8 cellular contexts compared by ENCODE assay signal in the genomic region with DNA sequence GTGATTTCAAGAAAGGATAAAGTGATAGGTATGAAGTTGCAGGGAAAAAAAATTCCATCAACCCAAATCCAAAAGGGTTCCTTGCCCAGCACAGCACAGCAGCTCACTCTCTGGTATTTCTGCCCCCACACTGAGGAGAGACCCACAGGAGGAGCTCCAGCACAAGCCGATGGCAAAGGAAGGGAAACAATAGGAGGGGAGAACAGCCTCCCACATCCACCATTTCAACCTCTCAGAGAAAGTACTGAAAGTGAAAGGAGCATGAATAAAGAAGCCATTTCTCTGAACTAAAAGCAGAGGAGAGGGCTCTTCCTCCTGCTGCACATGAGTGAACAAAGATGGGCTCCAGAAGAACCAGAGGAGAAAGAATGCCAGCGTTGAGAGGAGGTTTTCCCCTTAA. TPM values are rescaled to one million over a fixed set of nuclear protein-coding genes. Genes with fewer than 3 reads are reported as not detected.
DNase-seq lines count a peak whose midpoint lies in the region; ATAC-seq and TF ChIP-seq lines count a peak whose summit lies in the region.

No MANE protein-coding gene starts in this region.

- no peak for ATAC-seq in HG03135 (IDR thresholded peaks at IDR 0.05; ENCODE audit: unreplicated experiment)

- H3K27me3 Mint-ChIP-seq in Calu3 (ENCODE audit: unreplicated experiment) = no peaks in the 10 kb centered on the region

- intact Hi-C loops in Calu3 (cut with micrococcal nuclease; ENCODE audit: unreplicated experiment) = no loop called here

- DNase-seq in Calu3 (no peak), HuH-7 (ENCODE audit: low spot score) (peak; percentile 13), choroid plexus epithelial cell (ENCODE audit: low read depth) (peak; percentile 69), dedifferentiated amniotic fluid mesenchymal stem cell (ENCODE audit: extremely low spot score) (no peak), epidermal melanocyte (ENCODE audit: insufficient read length, low spot score) (no peak), NCI-H526 treated with DMSO at 0.1 percent for 48 hours (lab: John Stamatoyannopoulos, UW) (no peak)

- no peaks in the 10 kb centered on the region for H3K9me3 ChIP-seq in muscle layer of duodenum (ENCODE audit: control insufficient read depth in 1 of 2, low read length in 2 of 2)

- peak overlapping the region; percentile 39 for H3K4me3 Mint-ChIP-seq in Calu3 (ENCODE audit: low read depth, unreplicated experiment)

- peaks cover 6 to 24% of the 10 kb centered on the region in 2 donors for H3K4me1 ChIP-seq in muscle layer of duodenum (ENCODE audit: control insufficient read depth in 1 of 2, insufficient read depth in 2 of 2, low read length in 2 of 2)

- peaks cover 35% of the 10 kb centered on the region for H3K4me1 Mint-ChIP-seq in Calu3 (ENCODE audit: low read depth, unreplicated experiment)

- no peaks in the 10 kb centered on the region for H3K27me3 ChIP-seq in muscle layer of duodenum (ENCODE audit: low read depth, low read length)

- H3K27ac Mint-ChIP-seq in Calu3 (ENCODE audit: unreplicated experiment) = peak overlapping the region; percentile 41

- H3K36me3 Mint-ChIP-seq in Calu3 (ENCODE audit: insufficient read depth, unreplicated experiment) = peaks cover 13% of the 10 kb centered on the region

- CTCF ChIA-PET in Calu3 (lab: Charles Lee) = interaction anchor here (0.6 to 1.1 kb wide), 5 partner anchors 22 to 263 kb away, joined by 3 to 10 read pairs (median 5); partner anchors contain the start of gene ZSWIM6

- H3K4me3 ChIP-seq in choroid plexus epithelial cell (ENCODE audit: low read depth, low read length) = no peak overlapping the region
- H3K4me3 ChIP-seq in muscle layer of duodenum (ENCODE audit: low read depth in 1 of 2, low read length in 2 of 2) = peak overlapping the region in 1 of 2 donors; percentile 26

- BruUV-seq in Calu3 (replicated peaks; lab: Mats Ljungman, UMichigan) = no TSS peak

- TF ChIP-seq CTCF in Calu3 (IDR thresholded peaks at IDR 0.05; ENCODE audit: unreplicated experiment) (no peak), choroid plexus epithelial cell (conservative IDR thresholded peaks at IDR 0.05; ENCODE audit: low read depth, low read length) (peak; percentile 59)

- no peaks in the 10 kb centered on the region for H3K36me3 ChIP-seq in muscle layer of duodenum (ENCODE audit: control insufficient read depth in 1 of 2, insufficient read depth in 2 of 2, low read length in 2 of 2)

- H3K9me3 Mint-ChIP-seq in Calu3 (ENCODE audit: low read depth, unreplicated experiment) = no peaks in the 10 kb centered on the region

- peak overlapping the region; percentile 10 for H3K27ac ChIP-seq in muscle layer of duodenum (ENCODE audit: low read length)

RNA-seq across cellular contexts. Expression of gene ZSWIM6, which starts 54.9 kb away (rescaled TPM):
- 13.2 and 14.7 TPM in 2 replicates for total RNA-seq in Calu3 (2022)

Comparison
In these comparisons a context has a peak if more than half of its experiments do, and no peak if none do; other contexts are left out.
1. DNase-seq: peak in HuH-7 (single experiment) and choroid plexus epithelial cell (single experiment); none in Calu3 (single experiment), dedifferentiated amniotic fluid mesenchymal stem cell (single experiment), epidermal melanocyte (single experiment) and NCI-H526 treated with DMSO at 0.1 percent for 48 hours (single experiment).